ENCODE assay signal across 16 cellular contexts in genomic region chr1:94182191-94182590, GRCh38. TPM values are rescaled to one million over a fixed set of nuclear protein-coding genes. Genes with fewer than 3 reads are reported as not detected.
DNase-seq lines count a peak whose midpoint lies in the region; ATAC-seq and TF ChIP-seq lines count a peak whose summit lies in the region.
"Had no signal": no experiment of that assay in that cellular context is flagged by ENCODE, and none has a peak within 500 bp of the region (broad histone marks: within the 10 kb centered on the region; RNA-seq: fewer than 3 reads in every experiment).

No MANE protein-coding gene starts in this region.

- no peaks in the 10 kb centered on the region for H3K36me3 ChIP-seq in Caco-2 (ENCODE audit: control insufficient read depth, insufficient read depth, low read length)

- POLR2A ChIA-PET in Caco-2 (lab: Charles Lee) (no interaction called here), RWPE1 (lab: Yijun Ruan, JAX; ENCODE audit: low non-redundant PET) (no interaction called here)

- intact Hi-C loops in Right ventricle myocardium superior (cut with DNase I), result loop anchor here (10.0 kb wide), 1 partner anchor 117 kb away; no protein-coding TSS in a partner anchor
- intact Hi-C loops in Right ventricle myocardium inferior (cut with DNase I), result no loop called here
- intact Hi-C loops in Caco-2 (cut with micrococcal nuclease; ENCODE audit: unreplicated experiment), result loop anchor here (5.0 kb wide), 1 partner anchor 135 kb away; no protein-coding TSS in a partner anchor
- intact Hi-C loops in CD14-positive monocyte (cut with micrococcal nuclease), result no loop called here

- DNase-seq in Right ventricle myocardium superior, result no peak
- no peak for DNase-seq in Right ventricle myocardium inferior (ENCODE audit: missing footprints)
- DNase-seq in Caco-2, result no peak
- DNase-seq in cerebellar cortex (ENCODE audit: low spot score), result peak; percentile 80
- DNase-seq in mesothelial cell of epicardium (ENCODE audit: low spot score in 2 of 2, unreplicated experiment in 2 of 2), result no peak
- no peak for DNase-seq in RWPE1 (ENCODE audit: low spot score)
- DNase-seq in activated CD8-positive, alpha-beta memory T cell treated with anti-CD3 and anti-CD28 coated beads, Interleukin-2, amount 50 U/mL, for 48 hours, result no peak
- DNase-seq in CD14-positive monocyte (ENCODE audit: low spot score), result no peak
- DNase-seq: 8988T; CD8-positive, alpha-beta T cell; DMS 273 treated with DMSO at 0.1 percent for 48 hours; DMS53; DND-41; EL; H9 had no signal

- H3K4me3 ChIP-seq in Caco-2 (ENCODE audit: low read depth, low read length), result no peak overlapping the region
- H3K4me3 ChIP-seq: BLaER1 had no signal

- H3K27me3 Mint-ChIP-seq in Caco-2 (ENCODE audit: insufficient read depth, unreplicated experiment) (no peaks in the 10 kb centered on the region), mesothelial cell of epicardium (ENCODE audit: low read depth) (no peaks in the 10 kb centered on the region), CD14-positive monocyte (ENCODE audit: low read depth in 3 of 3) (peaks cover 6 to 11% (median 9%) of the 10 kb centered on the region in 3 donors)

- no TSS peak for BruUV-seq in Caco-2 (replicated peaks; lab: Mats Ljungman, UMichigan)

- peak; percentile 23 for ATAC-seq in Right ventricle myocardium superior (ENCODE audit: poor library complexity)
- ATAC-seq in Right ventricle myocardium inferior, result no peak
- ATAC-seq: CD8-positive, alpha-beta T cell had no signal

- CTCF ChIA-PET in Caco-2 (lab: Charles Lee) (no interaction called here), RWPE1 (lab: Yijun Ruan, JAX) (no interaction called here)

- H3K4me1 Mint-ChIP-seq in Caco-2 (ENCODE audit: low read depth, unreplicated experiment), result peaks cover 13% of the 10 kb centered on the region
- H3K4me1 Mint-ChIP-seq in mesothelial cell of epicardium, result peaks cover 24% of the 10 kb centered on the region
- H3K4me1 Mint-ChIP-seq in CD14-positive monocyte, result no peaks in the 10 kb centered on the region
- H3K4me1 Mint-ChIP-seq: H9 had no signal

- no peaks in the 10 kb centered on the region for H3K9me3 ChIP-seq in Caco-2
- H3K9me3 ChIP-seq: BLaER1 had no signal

- H3K36me3 Mint-ChIP-seq in Caco-2 (ENCODE audit: insufficient read depth, unreplicated experiment) (peaks cover 66% of the 10 kb centered on the region), mesothelial cell of epicardium (peaks cover 60% of the 10 kb centered on the region), CD14-positive monocyte (peaks cover 0 to 2% of the 10 kb centered on the region in 2 donors)
- H3K36me3 Mint-ChIP-seq: CD8-positive, alpha-beta T cell had no signal

- H3K27me3 ChIP-seq in Caco-2 (replicated peaks; ENCODE audit: control insufficient read depth, insufficient read depth, low read length), result no peaks in the 10 kb centered on the region
- H3K27me3 ChIP-seq: BLaER1 had no signal

- no peak overlapping the region for H3K27ac ChIP-seq in RWPE1
- H3K27ac ChIP-seq: BLaER1 had no signal

- no peaks in the 10 kb centered on the region for H3K4me1 ChIP-seq in Caco-2
- H3K4me1 ChIP-seq: BLaER1 had no signal

- no peak overlapping the region for H3K4me3 Mint-ChIP-seq in Caco-2 (ENCODE audit: unreplicated experiment)
- H3K4me3 Mint-ChIP-seq in mesothelial cell of epicardium, result no peak overlapping the region
- no peak overlapping the region for H3K4me3 Mint-ChIP-seq in CD14-positive monocyte
- H3K4me3 Mint-ChIP-seq: CD8-positive, alpha-beta T cell; H9 had no signal

- TF ChIP-seq CTCF in Caco-2 (IDR thresholded peaks at IDR 0.05; ENCODE audit: insufficient read depth in 1 of 2, low read depth in 1 of 2, low read length in 1 of 2, severe bottlenecking in 1 of 2, unreplicated experiment in 1 of 2), result no peak
- no peak for TF ChIP-seq CTCF in mesothelial cell of epicardium (IDR thresholded peaks at IDR 0.05; ENCODE audit: unreplicated experiment)
- TF ChIP-seq CTCF in RWPE1 (conservative IDR thresholded peaks at IDR 0.05; ENCODE audit: low read depth), result no peak
- TF ChIP-seq CTCF in CD14-positive monocyte (IDR thresholded peaks at IDR 0.05), result no peak

- H3K27ac Mint-ChIP-seq in Caco-2 (ENCODE audit: unreplicated experiment), result peak overlapping the region; percentile 51
- peak overlapping the region; percentile 22 for H3K27ac Mint-ChIP-seq in mesothelial cell of epicardium
- H3K27ac Mint-ChIP-seq in CD14-positive monocyte, result no peak overlapping the region
- H3K27ac Mint-ChIP-seq: CD8-positive, alpha-beta T cell; H9 had no signal

- H3K9me3 Mint-ChIP-seq in Caco-2 (ENCODE audit: unreplicated experiment), result no peaks in the 10 kb centered on the region
- no peaks in the 10 kb centered on the region for H3K9me3 Mint-ChIP-seq in mesothelial cell of epicardium
- peaks cover 0 to 3% (median 0%) of the 10 kb centered on the region in 7 donors for H3K9me3 Mint-ChIP-seq in CD14-positive monocyte
- H3K9me3 Mint-ChIP-seq: CD8-positive, alpha-beta T cell; H9 had no signal

RNA-seq across cellular contexts. Expression of gene ARHGAP29, which starts 55.2 kb away (rescaled TPM):
- total RNA-seq in Right ventricle myocardium superior (27.5 TPM), Right ventricle myocardium inferior (27.5 TPM), Caco-2 (2022) (30.3 and 31.4 TPM in 2 replicates), mesothelial cell of epicardium (110 to 115 TPM (median 114 TPM) in 3 replicates)
- polyA plus RNA-seq in CD14-positive monocyte, result under 1 TPM; 0.69 to 0.98 TPM
- total RNA-seq: CD8-positive, alpha-beta T cell had no signal

Comparison
In these comparisons a context has a peak if more than half of its experiments do, and no peak if none do; other contexts are left out.
1. intact Hi-C loops: an anchor here in Right ventricle myocardium superior (10.0 kb wide) and Caco-2 (5.0 kb wide); none called in Right ventricle myocardium inferior and CD14-positive monocyte.
2. H3K27ac Mint-ChIP-seq: peak in Caco-2 (single experiment) and mesothelial cell of epicardium (single experiment); none in CD14-positive monocyte (0 of 7).